Comparison of ENCODE assay signal across 23 cellular contexts in the genomic region with DNA sequence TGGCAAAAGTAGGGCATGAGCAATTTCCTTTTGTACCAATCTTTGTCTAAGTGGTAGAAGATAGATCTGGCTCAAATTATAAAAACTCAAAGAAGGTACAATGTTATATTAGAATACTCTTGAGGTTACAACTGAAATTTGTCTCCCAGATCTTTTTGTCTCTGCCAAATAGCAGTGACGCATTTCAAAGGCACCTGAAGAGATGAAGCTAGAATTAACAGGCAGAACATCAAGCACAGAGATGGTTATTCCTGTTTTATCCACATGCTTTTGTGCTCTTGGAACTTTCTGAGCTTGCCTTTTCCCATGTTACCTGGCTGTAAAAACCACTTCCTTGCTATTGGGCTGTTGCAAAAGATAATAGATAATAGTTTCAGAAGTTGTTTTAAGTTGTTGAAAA.
A peak's percentile ranks its signal among the peaks of the same experiment; 100 is the strongest.
DNase-seq lines count a peak whose midpoint lies in the region; ATAC-seq, FAIRE-seq and TF ChIP-seq lines count a peak whose summit lies in the region.
"Had no signal": no experiment of that assay in that cellular context is flagged by ENCODE, and none has a peak within 500 bp of the region (broad histone marks: within the 10 kb centered on the region; RNA-seq: fewer than 3 reads in every experiment).

No MANE protein-coding gene starts in this region.

- peaks cover 21% of the 10 kb centered on the region for H3K9me3 Mint-ChIP-seq in nephron progenitor cell
- no peaks in the 10 kb centered on the region for H3K9me3 Mint-ChIP-seq in Calu3 (ENCODE audit: low read depth, unreplicated experiment)
- H3K9me3 Mint-ChIP-seq: CD4-positive, alpha-beta memory T cell had no signal

- H3K4me3 Mint-ChIP-seq in nephron progenitor cell (peak overlapping the region; percentile 10), T-helper 17 cell (no peak overlapping the region), Calu3 (ENCODE audit: low read depth, unreplicated experiment) (no peak overlapping the region)
- H3K4me3 Mint-ChIP-seq: CD4-positive, alpha-beta memory T cell; IgD-negative memory B cell had no signal

- no peak for ATAC-seq in A549
- no peak for ATAC-seq in T-helper 17 cell
- ATAC-seq in GM21576 (IDR thresholded peaks at IDR 0.05; ENCODE audit: unreplicated experiment) = no peak
- ATAC-seq: Right ventricle myocardium inferior had no signal

- WGBS in A549 (ENCODE audit: missing lambda C conversion rate) = 91% methylated on average over 1 of the region's 1 CpG

- no peak for TF ChIP-seq POLR2A in A549 (IDR thresholded peaks at IDR 0.05; ENCODE audit: low read length)

- CTCF ChIA-PET in A549 (lab: Yijun Ruan, JAX) (no interaction called here), Calu3 (lab: Charles Lee) (no interaction called here)

- H3K4me1 Mint-ChIP-seq in nephron progenitor cell (peaks cover 60% of the 10 kb centered on the region), T-helper 17 cell (no peaks in the 10 kb centered on the region), Calu3 (ENCODE audit: low read depth, unreplicated experiment) (no peaks in the 10 kb centered on the region)
- H3K4me1 Mint-ChIP-seq: CD4-positive, alpha-beta memory T cell; IgD-negative memory B cell had no signal

- TF ChIP-seq CTCF in A549 (IDR thresholded peaks at IDR 0.05) = no peak
- TF ChIP-seq CTCF in fibroblast of mammary gland (conservative IDR thresholded peaks at IDR 0.05; ENCODE audit: control insufficient read depth, insufficient read depth, low read depth, low read length) = no peak
- no peak for TF ChIP-seq CTCF in nephron progenitor cell (IDR thresholded peaks at IDR 0.05)
- TF ChIP-seq CTCF in Calu3 (IDR thresholded peaks at IDR 0.05; ENCODE audit: unreplicated experiment) = no peak

- intact Hi-C loops in Calu3 (cut with micrococcal nuclease; ENCODE audit: unreplicated experiment) = no loop called here

- no peak for TF ChIP-seq EP300 in A549 (IDR thresholded peaks at IDR 0.05)

- peak overlapping the region; percentile 99 for H3K27ac Mint-ChIP-seq in nephron progenitor cell
- H3K27ac Mint-ChIP-seq in T-helper 17 cell = no peak overlapping the region
- H3K27ac Mint-ChIP-seq in Calu3 (ENCODE audit: unreplicated experiment) = no peak overlapping the region
- H3K27ac Mint-ChIP-seq: CD4-positive, alpha-beta memory T cell; IgD-negative memory B cell had no signal

- H3K4me3 ChIP-seq in A549 = no peak overlapping the region
- H3K4me3 ChIP-seq in fibroblast of mammary gland (ENCODE audit: control insufficient read depth, low read depth, low read length) = no peak overlapping the region
- H3K4me3 ChIP-seq: BLaER1, Peyer's patch had no signal

- POLR2A ChIA-PET in A549 (lab: Yijun Ruan, JAX) = interaction anchor here (1.1 kb wide), 1 partner anchor 14 kb away, joined by 3 read pairs; no protein-coding TSS in a partner anchor

- peak overlapping the region; percentile 38 to 40; a peak in 3 of 6 replicates for H3K27ac ChIP-seq in A549
- H3K27ac ChIP-seq: BLaER1, Peyer's patch had no signal

- FAIRE-seq in A549 (lab: Jason Lieb, UNC) = no peak
- FAIRE-seq: GM12892, GM18507 had no signal

- H3K9me3 ChIP-seq in A549 = no peaks in the 10 kb centered on the region
- H3K9me3 ChIP-seq in T-helper 17 cell (ENCODE audit: control insufficient read depth, low read length, poor library complexity, severe bottlenecking) = no peaks in the 10 kb centered on the region
- H3K9me3 ChIP-seq: BLaER1, Peyer's patch had no signal

- H3K4me2 ChIP-seq in A549 = peak overlapping the region; percentile 46; the same call in 2 of the 3 replicates
- H3K4me2 ChIP-seq: BLaER1 had no signal

- peaks cover 18% of the 10 kb centered on the region for H3K4me1 ChIP-seq in A549
- H3K4me1 ChIP-seq: BLaER1, Peyer's patch had no signal

- peaks cover 4% of the 10 kb centered on the region for H3K27me3 Mint-ChIP-seq in nephron progenitor cell (ENCODE audit: low read depth, poor library complexity)
- peaks cover 19% of the 10 kb centered on the region for H3K27me3 Mint-ChIP-seq in T-helper 17 cell
- H3K27me3 Mint-ChIP-seq in Calu3 (ENCODE audit: unreplicated experiment) = no peaks in the 10 kb centered on the region

- no TSS peak for BruUV-seq in Calu3 (replicated peaks; lab: Mats Ljungman, UMichigan)

- H3K36me3 Mint-ChIP-seq in nephron progenitor cell (ENCODE audit: low read depth) (peaks cover 59% of the 10 kb centered on the region), T-helper 17 cell (ENCODE audit: low read depth) (no peaks in the 10 kb centered on the region), Calu3 (ENCODE audit: insufficient read depth, unreplicated experiment) (no peaks in the 10 kb centered on the region)
- H3K36me3 Mint-ChIP-seq: CD4-positive, alpha-beta memory T cell; IgD-negative memory B cell had no signal

- DNase-seq in A549 (ENCODE audit: low read depth in 1 of 2, low spot score in 1 of 2) (no peak), NCI-H226 (peak; percentile 56), fibroblast of mammary gland (ENCODE audit: low read depth) (peak; percentile 48), nephron progenitor cell (no peak), T-helper 17 cell (no peak), Calu3 (no peak)
- no peak for DNase-seq in activated naive CD4-positive, alpha-beta T cell treated with anti-CD3 and anti-CD28 coated beads, Interleukin-2, amount 50 U/mL, for 16 hours
- DNase-seq: CD4-positive, alpha-beta memory T cell; DMS53; Karpas-422; NCI-H1092 treated with DMSO at 0.1 percent for 48 hours; NCI-H146; NCI-H2029 treated with DMSO at 0.1 percent for 48 hours; NCI-H2171; NCI-H446; NK-92 treated with Interleukin-12 subunit alpha and Interleukin-12 subunit beta, amount 100 ng/mL, for 24 hours; Peyer's patch had no signal

- no peak for TF ChIP-seq RAD21 in A549 (conservative IDR thresholded peaks at IDR 0.05 in 1 of 2, IDR thresholded peaks at IDR 0.05 in 1 of 2)

TF ChIP-seq in A549, 52 proteins besides CTCF, POLR2A, EP300 and RAD21:
- TF ChIP-seq HDAC2 (IDR thresholded peaks at IDR 0.05) (no peak), HEYL (CRISPR knock-in tag; IDR thresholded peaks at IDR 0.05) (no peak), CBX8 (IDR thresholded peaks at IDR 0.05) (no peak), NPAS2 (CRISPR knock-in tag; IDR thresholded peaks at IDR 0.05; ENCODE audit: borderline replicate concordance) (no peak), MAZ (IDR thresholded peaks at IDR 0.05; ENCODE audit: borderline replicate concordance, low read depth, low read length) (no peak), RARB (CRISPR knock-in tag; IDR thresholded peaks at IDR 0.05) (no peak), HOXA7 (CRISPR knock-in tag; IDR thresholded peaks at IDR 0.05) (no peak), EHF (CRISPR knock-in tag; IDR thresholded peaks at IDR 0.05) (no peak), MYC (IDR thresholded peaks at IDR 0.05; ENCODE audit: borderline replicate concordance, low read length) (no peak), GATA3 (IDR thresholded peaks at IDR 0.05; ENCODE audit: borderline replicate concordance) (no peak), EHMT2 (IDR thresholded peaks at IDR 0.05; ENCODE audit: low read depth) (no peak), MAFK (IDR thresholded peaks at IDR 0.05; ENCODE audit: partially characterized antibody) (no peak), CHD2 (IDR thresholded peaks at IDR 0.05; ENCODE audit: low read length, partially characterized antibody) (no peak), FOSL2 (IDR thresholded peaks at IDR 0.05) (no peak), FOSL2 (CRISPR knock-in tag; IDR thresholded peaks at IDR 0.05) (no peak), ZC3H11A (IDR thresholded peaks at IDR 0.05) (no peak)
- TF ChIP-seq, protein P1, sequence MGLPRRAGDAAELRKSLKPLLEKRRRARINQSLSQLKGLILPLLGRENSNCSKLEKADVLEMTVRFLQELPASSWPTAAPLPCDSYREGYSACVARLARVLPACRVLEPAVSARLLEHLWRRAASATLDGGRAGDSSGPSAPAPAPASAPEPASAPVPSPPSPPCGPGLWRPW (IDR thresholded peaks at IDR 0.05) = no peak

Comparison
In these comparisons a context has a peak if more than half of its experiments do, and no peak if none do; other contexts are left out.
1. DNase-seq: peak in NCI-H226 (single experiment) and fibroblast of mammary gland (single experiment); none in A549 (0 of 2), nephron progenitor cell (single experiment), activated naive CD4-positive, alpha-beta T cell treated with anti-CD3 and anti-CD28 coated beads, Interleukin-2, amount 50 U/mL, for 16 hours (single experiment), T-helper 17 cell (0 of 3) and Calu3 (single experiment).